Comparison of ENCODE assay signal across 8 cellular contexts in the genomic region with DNA sequence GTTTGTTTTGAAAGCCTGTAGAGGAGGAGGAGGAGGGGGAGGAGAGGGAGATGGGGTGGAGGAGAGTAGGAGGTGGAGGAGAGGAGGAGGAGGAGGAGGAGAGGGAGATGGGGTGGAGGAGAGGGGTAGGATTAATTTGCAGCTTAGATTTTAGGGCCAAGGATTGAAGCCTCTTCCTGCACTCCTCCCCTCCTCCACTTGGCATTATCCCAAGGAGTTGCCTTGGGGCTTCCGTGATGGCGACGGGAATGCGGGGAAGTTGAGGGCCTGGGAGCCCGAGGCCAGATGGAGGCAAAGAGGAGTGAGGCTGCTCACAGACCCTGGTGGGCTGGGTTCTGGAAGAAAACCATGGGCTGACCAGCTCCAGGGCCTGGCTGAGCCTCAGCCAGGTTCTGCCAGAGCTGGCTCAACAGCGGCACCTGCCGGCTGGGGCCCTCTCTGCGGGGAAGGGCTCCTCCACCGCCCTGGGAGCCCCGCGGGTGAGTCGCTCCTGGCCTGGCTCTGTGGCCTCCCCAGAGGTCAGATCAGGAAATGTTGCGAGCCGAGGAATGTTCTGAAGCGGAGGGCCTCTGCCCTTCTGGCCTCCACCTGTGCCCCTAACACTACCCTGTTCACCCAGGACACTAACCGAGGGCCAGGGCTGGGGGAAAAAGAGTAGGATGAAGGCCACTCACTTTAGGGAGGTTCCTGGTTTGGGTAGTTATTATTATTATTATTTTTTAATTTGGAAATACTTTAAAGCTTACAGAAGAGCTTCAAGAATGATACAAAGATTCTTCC. TPM values are rescaled to one million over a fixed set of nuclear protein-coding genes. Genes with fewer than 3 reads are reported as not detected.
DNase-seq lines count a peak whose midpoint lies in the region; ATAC-seq and TF ChIP-seq lines count a peak whose summit lies in the region.

No MANE protein-coding gene starts in this region.

- H3K4me1 Mint-ChIP-seq in chondrocyte (ENCODE audit: low read depth), result peaks cover 10% of the 10 kb centered on the region

- no peaks in the 10 kb centered on the region for H3K27me3 Mint-ChIP-seq in chondrocyte (ENCODE audit: low read depth)

- H3K4me3 ChIP-seq in GM12865 (ENCODE audit: low read depth, low read length), result no peak overlapping the region

- no peaks in the 10 kb centered on the region for H3K27me3 ChIP-seq in layer of hippocampus (ENCODE audit: control insufficient read depth, insufficient read depth, low read length)

- H3K27ac Mint-ChIP-seq in chondrocyte (ENCODE audit: unreplicated experiment), result peak overlapping the region; percentile 41

- DNase-seq in GM12865 (ENCODE audit: low read depth) (peak; percentile 91), NCI-H345 treated with DMSO at 0.1 percent for 48 hours (lab: John Stamatoyannopoulos, UW; ENCODE audit: unreplicated experiment) (peak; percentile 47), chondrocyte (ENCODE audit: low spot score) (peak; percentile 92)
- DNase-seq in activated CD4-positive, alpha-beta T cell treated with anti-CD3 and anti-CD28 coated beads for 24 hours (ENCODE audit: low read depth in 2 of 2), result peak; percentile 85 to 91
- DNase-seq in stimulated activated CD4-positive, alpha-beta T cell treated with anti-CD3 and anti-CD28 coated beads, Interleukin-1b, Interleukin-23, amount 100 ng/mL, for 24 hours (ENCODE audit: low read depth in 4 of 4, low spot score in 1 of 4), result peak; percentile 82 to 91 (median 86)

- H3K36me3 Mint-ChIP-seq in chondrocyte (ENCODE audit: low read depth), result no peaks in the 10 kb centered on the region

- ATAC-seq in HG03108 (IDR thresholded peaks at IDR 0.05; ENCODE audit: unreplicated experiment), result peak; percentile 85
- ATAC-seq in GM18519 (IDR thresholded peaks at IDR 0.05; ENCODE audit: low FRiP score, unreplicated experiment), result no peak

- peak; percentile 99 for TF ChIP-seq CTCF in GM12865 (IDR thresholded peaks at IDR 0.05; ENCODE audit: insufficient read depth, low read depth, low read length, missing control alignments)
- peak; percentile 99 for TF ChIP-seq CTCF in chondrocyte (IDR thresholded peaks at IDR 0.05)

- peak overlapping the region; percentile 31 for H3K4me3 Mint-ChIP-seq in chondrocyte (ENCODE audit: unreplicated experiment)

- H3K27ac ChIP-seq in layer of hippocampus (ENCODE audit: low read depth, low read length), result peak overlapping the region; percentile 62

- H3K9me3 Mint-ChIP-seq in chondrocyte (ENCODE audit: low read depth), result no peaks in the 10 kb centered on the region

RNA-seq across cellular contexts. Expression of gene FMNL1, which starts 23.9 kb away (rescaled TPM):
- 0.89 to 2.0 TPM (median 1.8 TPM) in 3 replicates for total RNA-seq in chondrocyte

RNA-seq across cellular contexts. Expression of gene HEXIM2, which starts 36.1 kb away (rescaled TPM):
- total RNA-seq in chondrocyte, result 3.7 to 7.9 TPM (median 6.4 TPM) in 3 replicates

RNA-seq across cellular contexts. Expression of gene HEXIM1, which starts 49.5 kb away (rescaled TPM):
- total RNA-seq in chondrocyte, result 35.9 to 41.0 TPM (median 36.4 TPM) in 3 replicates
